In genomic region chr2:104733544-104733943, GRCh38 we compare ENCODE assay signal across 9 cellular contexts.
A peak's percentile ranks its signal among the peaks of the same experiment; 100 is the strongest.
DNase-seq lines count a peak whose midpoint lies in the region; ATAC-seq and TF ChIP-seq lines count a peak whose summit lies in the region.
"Had no signal": no experiment of that assay in that cellular context is flagged by ENCODE, and none has a peak within 500 bp of the region (broad histone marks: within the 10 kb centered on the region; RNA-seq: fewer than 3 reads in every experiment).

No MANE protein-coding gene starts in this region.

- no peaks in the 10 kb centered on the region for H3K36me3 ChIP-seq in lower lobe of right lung
- H3K36me3 ChIP-seq: SJSA1 had no signal

- H3K9me3 ChIP-seq in lower lobe of right lung = no peaks in the 10 kb centered on the region
- H3K9me3 ChIP-seq: SJSA1 had no signal

- peak; percentile 3 for DNase-seq in ELR (ENCODE audit: low read depth)
- peak; percentile 61 for DNase-seq in SK-MEL-5 (ENCODE audit: low read depth, low spot score)
- no peak for DNase-seq in lower lobe of right lung
- DNase-seq in AG08396 (ENCODE audit: low spot score) = no peak
- DNase-seq in NCI-H524 treated with DMSO at 0.1 percent for 48 hours (lab: John Stamatoyannopoulos, UW) = no peak
- DNase-seq in SHP77 treated with DMSO at 0.1 percent for 48 hours (lab: John Stamatoyannopoulos, UW) = no peak

- H3K4me3 ChIP-seq in lower lobe of right lung = no peak overlapping the region
- H3K4me3 ChIP-seq: SJSA1 had no signal

- TF ChIP-seq CTCF in lower lobe of right lung (IDR thresholded peaks at IDR 0.05) = peak; percentile 23

- intact Hi-C loops in lower lobe of right lung (cut with DNase I) = no loop called here

- H3K27me3 ChIP-seq in lower lobe of right lung (ENCODE audit: low read depth) = no peaks in the 10 kb centered on the region
- H3K27me3 ChIP-seq: SJSA1 had no signal

- ATAC-seq in GM18909 (IDR thresholded peaks at IDR 0.05; ENCODE audit: poor library complexity, unreplicated experiment) = peak; percentile 93
- peak; percentile 90 for ATAC-seq in HG02981 (IDR thresholded peaks at IDR 0.05; ENCODE audit: unreplicated experiment)
- peak in 1 of 2 donors; percentile 45 for ATAC-seq in lower lobe of right lung

- in situ Hi-C loops in SK-MEL-5 (cut with HindIII; ENCODE audit: low pct_unique_long_range_greater_than_20kb, low sequenced_read_pairs) = no loop called here

- no peaks in the 10 kb centered on the region for H3K4me1 ChIP-seq in lower lobe of right lung
- H3K4me1 ChIP-seq: SJSA1 had no signal

- no peak overlapping the region for H3K27ac ChIP-seq in lower lobe of right lung
- H3K27ac ChIP-seq: SJSA1 had no signal

Comparison
In these comparisons a context has a peak if more than half of its experiments do, and no peak if none do; other contexts are left out.
1. DNase-seq: peak in ELR (single experiment) and SK-MEL-5 (single experiment); none in lower lobe of right lung (single experiment), AG08396 (single experiment), NCI-H524 treated with DMSO at 0.1 percent for 48 hours (single experiment) and SHP77 treated with DMSO at 0.1 percent for 48 hours (single experiment).